ENCODE assay signal across 9 cellular contexts in genomic region chr18:33579147-33579867, GRCh38. TPM values are rescaled to one million over a fixed set of nuclear protein-coding genes. Genes with fewer than 3 reads are reported as not detected.
DNase-seq lines count a peak whose midpoint lies in the region; ATAC-seq and TF ChIP-seq lines count a peak whose summit lies in the region.
"Had no signal": no experiment of that assay in that cellular context is flagged by ENCODE, and none has a peak within 500 bp of the region (broad histone marks: within the 10 kb centered on the region; RNA-seq: fewer than 3 reads in every experiment).

No MANE protein-coding gene starts in this region.

- peak overlapping the region; percentile 88 for H2AFZ ChIP-seq in GM23338

- H3K27me3 ChIP-seq in GM23338 (ENCODE audit: insufficient read depth) (peaks cover 46% of the 10 kb centered on the region), right cardiac atrium (ENCODE audit: control insufficient read depth, insufficient read depth) (no peaks in the 10 kb centered on the region), skeletal muscle tissue (ENCODE audit: control insufficient read depth in 3 of 3, insufficient read depth in 3 of 3, low read length in 3 of 3) (peaks cover 22 to 26% (median 25%) of the 10 kb centered on the region in 3 donors)

- no peaks in the 10 kb centered on the region; the same call in 2 of the 3 replicates for H3K9me3 Mint-ChIP-seq in GM23338
- H3K9me3 Mint-ChIP-seq: activated CD4-positive, alpha-beta memory T cell treated with anti-CD3 and anti-CD28 coated beads for 36 hours had no signal

- WGBS in right cardiac atrium = 7% methylated on average over 22 of the region's 22 CpGs

- H3F3A ChIP-seq in GM23338 (replicated peaks; ENCODE audit: low read depth) = no peaks in the 10 kb centered on the region

- H3K27ac Mint-ChIP-seq in GM23338 = no peak overlapping the region
- H3K27ac Mint-ChIP-seq: activated CD4-positive, alpha-beta memory T cell treated with anti-CD3 and anti-CD28 coated beads for 36 hours had no signal

- H3K36me3 ChIP-seq in GM23338 (ENCODE audit: insufficient read depth) = no peaks in the 10 kb centered on the region
- H3K36me3 ChIP-seq in skeletal muscle tissue (ENCODE audit: control insufficient read depth in 3 of 3, insufficient read depth in 3 of 3, low read length in 3 of 3) = no peaks in the 10 kb centered on the region

- peak; percentile 46 for DNase-seq in GM23338 (ENCODE audit: low spot score)
- peak; percentile 38 for DNase-seq in SHP77 treated with DMSO at 0.1 percent for 48 hours (lab: John Stamatoyannopoulos, UW)
- DNase-seq in right cardiac atrium = peak in 1 of 3 donors; percentile 30
- no peak for DNase-seq in OCI-M2 (lab: John Stamatoyannopoulos, UW; ENCODE audit: unreplicated experiment)
- no peak for DNase-seq in NCI-H2081 treated with DMSO at 0.1 percent for 48 hours (lab: John Stamatoyannopoulos, UW)
- DNase-seq: activated CD4-positive, alpha-beta memory T cell treated with anti-CD3 and anti-CD28 coated beads for 36 hours had no signal

- peaks cover 3% of the 10 kb centered on the region; the same call in 2 of the 3 replicates for H3K36me3 Mint-ChIP-seq in GM23338 (ENCODE audit: low read depth)

- H3K4me1 Mint-ChIP-seq in GM23338 = peaks cover 31% of the 10 kb centered on the region

- peak overlapping the region; percentile 89 for H3K4me2 ChIP-seq in GM23338

- H3K4me1 ChIP-seq in GM23338 (ENCODE audit: insufficient read depth) (peaks cover 40% of the 10 kb centered on the region), right cardiac atrium (ENCODE audit: control insufficient read depth, insufficient read depth, low read length) (no peaks in the 10 kb centered on the region), skeletal muscle tissue (ENCODE audit: control insufficient read depth in 3 of 3, insufficient read depth in 3 of 3, low read length in 3 of 3) (peaks cover 7 to 14% (median 12%) of the 10 kb centered on the region in 3 donors)

- H3K9me2 ChIP-seq in GM23338 (ENCODE audit: insufficient read depth) = no peaks in the 10 kb centered on the region

- ATAC-seq in GM23338 = no peak; the same call in 2 of the 3 replicates
- ATAC-seq in right cardiac atrium = peak in 1 of 2 donors; percentile 15
- no peak for ATAC-seq in HG03457 (IDR thresholded peaks at IDR 0.05; ENCODE audit: unreplicated experiment)
- no peak for ATAC-seq in HG02840 (IDR thresholded peaks at IDR 0.05; ENCODE audit: low FRiP score, unreplicated experiment)

- H3K4me3 Mint-ChIP-seq in GM23338 = no peak overlapping the region
- H3K4me3 Mint-ChIP-seq: activated CD4-positive, alpha-beta memory T cell treated with anti-CD3 and anti-CD28 coated beads for 36 hours had no signal

- no peaks in the 10 kb centered on the region for H3K79me2 ChIP-seq in GM23338 (replicated peaks; ENCODE audit: insufficient read depth)

- intact Hi-C loops in right cardiac atrium (cut with DNase I) = no loop called here

- no peak overlapping the region for H3K9ac ChIP-seq in skeletal muscle tissue (ENCODE audit: low read depth in 1 of 3, low read length in 3 of 3)

- peaks cover 10% of the 10 kb centered on the region for H3K27me3 Mint-ChIP-seq in GM23338 (ENCODE audit: insufficient read depth, low read depth, poor library complexity)

- no peaks in the 10 kb centered on the region for H3K9me3 ChIP-seq in right cardiac atrium (ENCODE audit: control insufficient read depth, low read length)
- no peaks in the 10 kb centered on the region for H3K9me3 ChIP-seq in skeletal muscle tissue (ENCODE audit: control insufficient read depth in 3 of 3, low read length in 3 of 3)

- no peak for TF ChIP-seq CTCF in GM23338 (conservative IDR thresholded peaks at IDR 0.05; ENCODE audit: low read depth in 2 of 2)

- H4K20me1 ChIP-seq in GM23338 (replicated peaks; ENCODE audit: insufficient read depth) = no peaks in the 10 kb centered on the region

- H3K27ac ChIP-seq in GM23338 (ENCODE audit: low read depth) (no peak overlapping the region), right cardiac atrium (ENCODE audit: low read length) (peak overlapping the region; percentile 98), skeletal muscle tissue (ENCODE audit: low read depth, low read length) (no peak overlapping the region)

- H3K4me3 ChIP-seq in GM23338 (peak overlapping the region; percentile 70), right cardiac atrium (ENCODE audit: low read length) (peak overlapping the region; percentile 97), skeletal muscle tissue (ENCODE audit: low read length in 3 of 3) (peak overlapping the region; percentile 51 to 65 (median 64))

TF ChIP-seq in GM23338, 12 proteins besides CTCF, POLR2A, EP300 and RAD21:
- TF ChIP-seq EZH2 (IDR thresholded peaks at IDR 0.05; ENCODE audit: low read depth, unreplicated experiment) = peak; percentile 9
- TF ChIP-seq, protein P1, sequence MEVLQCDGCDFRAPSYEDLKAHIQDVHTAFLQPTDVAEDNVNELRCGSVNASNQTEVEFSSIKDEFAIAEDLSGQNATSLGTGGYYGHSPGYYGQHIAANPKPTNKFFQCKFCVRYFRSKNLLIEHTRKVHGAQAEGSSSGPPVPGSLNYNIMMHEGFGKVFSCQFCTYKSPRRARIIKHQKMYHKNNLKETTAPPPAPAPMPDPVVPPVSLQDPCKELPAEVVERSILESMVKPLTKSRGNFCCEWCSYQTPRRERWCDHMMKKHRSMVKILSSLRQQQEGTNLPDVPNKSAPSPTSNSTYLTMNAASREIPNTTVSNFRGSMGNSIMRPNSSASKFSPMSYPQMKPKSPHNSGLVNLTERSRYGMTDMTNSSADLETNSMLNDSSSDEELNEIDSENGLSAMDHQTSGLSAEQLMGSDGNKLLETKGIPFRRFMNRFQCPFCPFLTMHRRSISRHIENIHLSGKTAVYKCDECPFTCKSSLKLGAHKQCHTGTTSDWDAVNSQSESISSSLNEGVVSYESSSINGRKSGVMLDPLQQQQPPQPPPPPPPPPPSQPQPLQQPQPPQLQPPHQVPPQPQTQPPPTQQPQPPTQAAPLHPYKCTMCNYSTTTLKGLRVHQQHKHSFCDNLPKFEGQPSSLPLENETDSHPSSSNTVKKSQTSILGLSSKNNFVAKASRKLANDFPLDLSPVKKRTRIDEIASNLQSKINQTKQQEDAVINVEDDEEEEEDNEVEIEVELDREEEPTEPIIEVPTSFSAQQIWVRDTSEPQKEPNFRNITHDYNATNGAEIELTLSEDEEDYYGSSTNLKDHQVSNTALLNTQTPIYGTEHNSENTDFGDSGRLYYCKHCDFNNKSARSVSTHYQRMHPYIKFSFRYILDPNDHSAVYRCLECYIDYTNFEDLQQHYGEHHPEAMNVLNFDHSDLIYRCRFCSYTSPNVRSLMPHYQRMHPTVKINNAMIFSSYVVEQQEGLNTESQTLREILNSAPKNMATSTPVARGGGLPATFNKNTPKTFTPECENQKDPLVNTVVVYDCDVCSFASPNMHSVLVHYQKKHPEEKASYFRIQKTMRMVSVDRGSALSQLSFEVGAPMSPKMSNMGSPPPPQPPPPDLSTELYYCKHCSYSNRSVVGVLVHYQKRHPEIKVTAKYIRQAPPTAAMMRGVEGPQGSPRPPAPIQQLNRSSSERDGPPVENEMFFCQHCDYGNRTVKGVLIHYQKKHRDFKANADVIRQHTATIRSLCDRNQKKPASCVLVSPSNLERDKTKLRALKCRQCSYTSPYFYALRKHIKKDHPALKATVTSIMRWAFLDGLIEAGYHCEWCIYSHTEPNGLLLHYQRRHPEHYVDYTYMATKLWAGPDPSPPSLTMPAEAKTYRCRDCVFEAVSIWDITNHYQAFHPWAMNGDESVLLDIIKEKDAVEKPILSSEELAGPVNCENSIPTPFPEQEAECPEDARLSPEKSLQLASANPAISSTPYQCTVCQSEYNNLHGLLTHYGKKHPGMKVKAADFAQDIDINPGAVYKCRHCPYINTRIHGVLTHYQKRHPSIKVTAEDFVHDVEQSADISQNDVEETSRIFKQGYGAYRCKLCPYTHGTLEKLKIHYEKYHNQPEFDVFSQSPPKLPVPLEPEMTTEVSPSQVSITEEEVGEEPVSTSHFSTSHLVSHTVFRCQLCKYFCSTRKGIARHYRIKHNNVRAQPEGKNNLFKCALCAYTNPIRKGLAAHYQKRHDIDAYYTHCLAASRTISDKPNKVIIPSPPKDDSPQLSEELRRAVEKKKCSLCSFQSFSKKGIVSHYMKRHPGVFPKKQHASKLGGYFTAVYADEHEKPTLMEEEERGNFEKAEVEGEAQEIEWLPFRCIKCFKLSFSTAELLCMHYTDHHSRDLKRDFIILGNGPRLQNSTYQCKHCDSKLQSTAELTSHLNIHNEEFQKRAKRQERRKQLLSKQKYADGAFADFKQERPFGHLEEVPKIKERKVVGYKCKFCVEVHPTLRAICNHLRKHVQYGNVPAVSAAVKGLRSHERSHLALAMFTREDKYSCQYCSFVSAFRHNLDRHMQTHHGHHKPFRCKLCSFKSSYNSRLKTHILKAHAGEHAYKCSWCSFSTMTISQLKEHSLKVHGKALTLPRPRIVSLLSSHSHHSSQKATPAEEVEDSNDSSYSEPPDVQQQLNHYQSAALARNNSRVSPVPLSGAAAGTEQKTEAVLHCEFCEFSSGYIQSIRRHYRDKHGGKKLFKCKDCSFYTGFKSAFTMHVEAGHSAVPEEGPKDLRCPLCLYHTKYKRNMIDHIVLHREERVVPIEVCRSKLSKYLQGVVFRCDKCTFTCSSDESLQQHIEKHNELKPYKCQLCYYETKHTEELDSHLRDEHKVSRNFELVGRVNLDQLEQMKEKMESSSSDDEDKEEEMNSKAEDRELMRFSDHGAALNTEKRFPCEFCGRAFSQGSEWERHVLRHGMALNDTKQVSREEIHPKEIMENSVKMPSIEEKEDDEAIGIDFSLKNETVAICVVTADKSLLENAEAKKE (CRISPR knock-in tag; IDR thresholded peaks at IDR 0.05) = no peak
- TF ChIP-seq NANOG (IDR thresholded peaks at IDR 0.05; ENCODE audit: borderline replicate concordance) = no peak

RNA-seq across cellular contexts. Expression of gene ASXL3, which starts 1.3 kb away (rescaled TPM):
- total RNA-seq in GM23338 (2014; rRNA removed; shearing (Covaris generic)) = 1.4 and 2.6 TPM in 2 replicates
- polyA plus RNA-seq in GM23338 (2016; fragmentation: Nextera tagmentation; extraction: Ambion mirVana) (0.23 and 0.33 TPM in 2 replicates), right cardiac atrium (0.97 TPM)
- total RNA-seq in right cardiac atrium (10 to 100 TPM in 1 of 4 donors, 1 to 10 TPM in 3; 9.2 to 11.4 (median 9.6) TPM), skeletal muscle tissue (7.3 TPM)
- total RNA-seq: activated CD4-positive, alpha-beta memory T cell treated with anti-CD3 and anti-CD28 coated beads for 36 hours had no signal

Comparison
In these comparisons a context has a peak if more than half of its experiments do, and no peak if none do; other contexts are left out.
1. DNase-seq: peak in GM23338 (single experiment) and SHP77 treated with DMSO at 0.1 percent for 48 hours (single experiment); none in OCI-M2 (single experiment) and NCI-H2081 treated with DMSO at 0.1 percent for 48 hours (single experiment).
2. Peak in every context shown above with its lines, with median percentiles within 50 percentile points of each other: H3K4me3 ChIP-seq.